Comparison of ENCODE assay signal across 8 cellular contexts in the genomic region with DNA sequence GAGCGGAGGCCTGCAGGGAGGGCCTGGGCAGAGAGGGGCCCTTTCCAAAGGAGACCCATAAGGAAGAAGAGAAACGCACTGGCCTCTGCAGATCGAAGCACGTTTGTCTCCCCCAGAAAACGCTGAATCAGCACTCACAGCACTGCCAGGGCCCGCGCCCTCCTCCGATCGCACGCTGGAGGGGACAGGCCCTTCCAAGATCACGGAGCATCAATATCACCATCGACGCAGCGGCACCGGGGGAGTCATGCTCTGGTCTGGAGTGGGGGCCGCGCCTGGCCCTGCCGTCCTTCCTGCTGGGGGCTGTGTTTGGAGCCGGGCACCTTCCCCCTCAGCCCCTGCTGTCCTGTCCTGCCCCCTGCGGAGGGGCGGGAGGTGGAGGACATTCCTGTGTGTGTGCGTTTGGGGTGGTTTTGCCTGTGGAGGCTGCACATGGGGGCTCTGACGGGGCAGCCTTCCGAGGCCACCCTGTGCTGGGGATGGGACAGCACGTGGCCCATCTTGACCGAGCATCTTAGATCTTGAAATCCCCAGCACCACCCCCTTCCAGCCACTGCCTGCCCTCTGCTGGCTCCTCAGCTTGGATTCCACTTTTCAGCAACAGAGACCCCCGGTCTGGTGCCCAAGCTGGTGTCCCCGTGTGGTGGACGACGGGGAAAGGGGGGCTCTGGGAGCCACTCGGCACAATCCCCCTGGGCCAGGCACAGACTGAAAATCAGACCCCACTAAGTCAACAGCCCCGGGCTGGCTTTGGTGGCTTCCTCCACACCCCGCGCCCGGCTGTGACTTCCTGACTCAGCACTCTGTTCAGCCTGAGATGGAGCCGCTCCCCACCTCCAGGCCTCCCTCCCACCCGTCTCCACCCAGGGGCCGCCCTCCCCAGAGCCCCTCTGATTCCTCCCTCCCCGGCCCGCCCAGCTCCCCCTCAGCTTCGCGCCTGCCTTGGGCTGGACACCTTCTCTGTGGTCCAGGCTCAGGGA. TPM values are rescaled to one million over a fixed set of nuclear protein-coding genes. Genes with fewer than 3 reads are reported as not detected.
DNase-seq lines count a peak whose midpoint lies in the region; ATAC-seq and TF ChIP-seq lines count a peak whose summit lies in the region.

No MANE protein-coding gene starts in this region.

- H3K27me3 ChIP-seq in left ventricle myocardium inferior (ENCODE audit: low read depth) (no peaks in the 10 kb centered on the region), smooth muscle cell (ENCODE audit: low read depth) (no peaks in the 10 kb centered on the region)

- H3K36me3 Mint-ChIP-seq in activated T-helper 2 cell treated with anti-CD3 and anti-CD28 coated beads, Interferon-gamma antibody, Interleukin-2, Interleukin-4, amounts not matched to agents 10 μg/mL and 5 μg/mL and 100 μg/mL, durations not matched to agents 14 hours and 24 hours and 36 hours (ENCODE audit: low read depth): peaks cover 22% of the 10 kb centered on the region

- peak overlapping the region; percentile 74 for H3K27ac Mint-ChIP-seq in activated T-helper 2 cell treated with anti-CD3 and anti-CD28 coated beads, Interferon-gamma antibody, Interleukin-2, Interleukin-4, amounts not matched to agents 10 μg/mL and 5 μg/mL and 100 μg/mL, durations not matched to agents 14 hours and 24 hours and 36 hours

- peak overlapping the region; percentile 83 for H3K4me3 Mint-ChIP-seq in activated T-helper 2 cell treated with anti-CD3 and anti-CD28 coated beads, Interferon-gamma antibody, Interleukin-2, Interleukin-4, amounts not matched to agents 10 μg/mL and 5 μg/mL and 100 μg/mL, durations not matched to agents 14 hours and 24 hours and 36 hours (ENCODE audit: low read depth)

- peak overlapping the region; percentile 80 for H3K4me2 ChIP-seq in smooth muscle cell

- no peaks in the 10 kb centered on the region for H3K9me3 ChIP-seq in left ventricle myocardium inferior (replicated peaks)
- no peaks in the 10 kb centered on the region for H3K9me3 ChIP-seq in smooth muscle cell (replicated peaks; ENCODE audit: low read depth)

- ATAC-seq in HG03354 (IDR thresholded peaks at IDR 0.05; ENCODE audit: poor library complexity, severe bottlenecking, unreplicated experiment): peak; percentile 1
- no peak for ATAC-seq in GM18867 (IDR thresholded peaks at IDR 0.05; ENCODE audit: unreplicated experiment)

- no peaks in the 10 kb centered on the region for H3K79me2 ChIP-seq in smooth muscle cell (ENCODE audit: low read depth)

- peaks cover 5% of the 10 kb centered on the region for H3K36me3 ChIP-seq in left ventricle myocardium inferior
- H3K36me3 ChIP-seq in smooth muscle cell (ENCODE audit: low read depth): no peaks in the 10 kb centered on the region

- peaks cover 18% of the 10 kb centered on the region for H3F3A ChIP-seq in smooth muscle cell (ENCODE audit: low read depth)

- H3K4me1 Mint-ChIP-seq in activated T-helper 2 cell treated with anti-CD3 and anti-CD28 coated beads, Interferon-gamma antibody, Interleukin-2, Interleukin-4, amounts not matched to agents 10 μg/mL and 5 μg/mL and 100 μg/mL, durations not matched to agents 14 hours and 24 hours and 36 hours (ENCODE audit: low read depth): peaks cover 46% of the 10 kb centered on the region

- H4K20me1 ChIP-seq in smooth muscle cell (ENCODE audit: low read depth): peaks cover 5% of the 10 kb centered on the region

- intact Hi-C loops in activated T-helper 2 cell treated with anti-CD3 and anti-CD28 coated beads, Interferon-gamma antibody, Interleukin-2, Interleukin-4, amounts not matched to agents 10 μg/mL and 5 μg/mL and 100 μg/mL, durations not matched to agents 14 hours and 24 hours and 36 hours (cut with micrococcal nuclease): loop anchor here (10.0 kb wide), 2 partner anchors 134 to 294 kb away; partner anchors contain the start of genes QSOX2 and SNAPC4
- intact Hi-C loops in left ventricle myocardium inferior (cut with micrococcal nuclease): no loop called here

- peak overlapping the region; percentile 63 for H3K4me3 ChIP-seq in left ventricle myocardium inferior
- peak overlapping the region; percentile 44 for H3K4me3 ChIP-seq in smooth muscle cell

- peaks cover 63% of the 10 kb centered on the region for H3K4me1 ChIP-seq in left ventricle myocardium inferior
- peaks cover 27% of the 10 kb centered on the region for H3K4me1 ChIP-seq in smooth muscle cell (ENCODE audit: low read depth)

- no peak overlapping the region for H3K9ac ChIP-seq in smooth muscle cell (ENCODE audit: low read depth)

- no peaks in the 10 kb centered on the region for H3K27me3 Mint-ChIP-seq in activated T-helper 2 cell treated with anti-CD3 and anti-CD28 coated beads, Interferon-gamma antibody, Interleukin-2, Interleukin-4, amounts not matched to agents 10 μg/mL and 5 μg/mL and 100 μg/mL, durations not matched to agents 14 hours and 24 hours and 36 hours (ENCODE audit: low read depth)

- H3K9me3 Mint-ChIP-seq in activated T-helper 2 cell treated with anti-CD3 and anti-CD28 coated beads, Interferon-gamma antibody, Interleukin-2, Interleukin-4, amounts not matched to agents 10 μg/mL and 5 μg/mL and 100 μg/mL, durations not matched to agents 14 hours and 24 hours and 36 hours: no peaks in the 10 kb centered on the region

- peak; percentile 79 for DNase-seq in DMS79 treated with DMSO at 0.1 percent for 48 hours (lab: John Stamatoyannopoulos, UW)
- no peak for DNase-seq in activated T-helper 2 cell treated with anti-CD3 and anti-CD28 coated beads, Interferon-gamma antibody, Interleukin-2, Interleukin-4, amounts not matched to agents 10 μg/mL and 5 μg/mL and 100 μg/mL, durations not matched to agents 14 hours and 24 hours and 36 hours (ENCODE audit: low spot score)
- DNase-seq in left ventricle myocardium inferior: no peak
- DNase-seq in smooth muscle cell (lab: John Stamatoyannopoulos, UW; ENCODE audit: unreplicated experiment): no peak
- DNase-seq in COLO829 (ENCODE audit: low spot score): no peak
- no peak for DNase-seq in superior temporal gyrus (ENCODE audit: extremely low spot score)

- TF ChIP-seq CTCF in left ventricle myocardium inferior (IDR thresholded peaks at IDR 0.05; ENCODE audit: borderline replicate concordance) (peak; percentile 22), smooth muscle cell (IDR thresholded peaks at IDR 0.05; ENCODE audit: borderline replicate concordance, insufficient read depth, poor library complexity, severe bottlenecking) (no peak)

- H3K27ac ChIP-seq in left ventricle myocardium inferior (replicated peaks) (peak overlapping the region; percentile 86), smooth muscle cell (ENCODE audit: low read depth) (peak overlapping the region; percentile 12)

- WGBS in smooth muscle cell (ENCODE audit: low lambda C conversion rate): 26% methylated on average over 34 of the region's 42 CpGs

- H2AFZ ChIP-seq in smooth muscle cell (ENCODE audit: low read depth): no peak overlapping the region

RNA-seq across cellular contexts. Expression of gene TMEM250, which starts 8.3 kb away (rescaled TPM):
- total RNA-seq in activated T-helper 2 cell treated with anti-CD3 and anti-CD28 coated beads, Interferon-gamma antibody, Interleukin-2, Interleukin-4, amounts not matched to agents 10 μg/mL and 5 μg/mL and 100 μg/mL, durations not matched to agents 14 hours and 24 hours and 36 hours: 43.1 and 43.5 TPM in 2 replicates
- 15.1 TPM for total RNA-seq in left ventricle myocardium inferior
- 13.0 and 26.7 TPM in 2 replicates for total RNA-seq in smooth muscle cell
- polyA plus RNA-seq in smooth muscle cell: 38.2 and 41.5 TPM in 2 replicates

RNA-seq across cellular contexts. Expression of gene NACC2, which starts 15.3 kb away (rescaled TPM):
- total RNA-seq in activated T-helper 2 cell treated with anti-CD3 and anti-CD28 coated beads, Interferon-gamma antibody, Interleukin-2, Interleukin-4, amounts not matched to agents 10 μg/mL and 5 μg/mL and 100 μg/mL, durations not matched to agents 14 hours and 24 hours and 36 hours: 5.4 and 5.5 TPM in 2 replicates
- total RNA-seq in left ventricle myocardium inferior (29.5 TPM), smooth muscle cell (6.9 and 8.8 TPM in 2 replicates)
- 5.4 and 6.7 TPM in 2 replicates for polyA plus RNA-seq in smooth muscle cell
